Comparison of ENCODE assay signal across 1 cellular context in the genomic region with DNA sequence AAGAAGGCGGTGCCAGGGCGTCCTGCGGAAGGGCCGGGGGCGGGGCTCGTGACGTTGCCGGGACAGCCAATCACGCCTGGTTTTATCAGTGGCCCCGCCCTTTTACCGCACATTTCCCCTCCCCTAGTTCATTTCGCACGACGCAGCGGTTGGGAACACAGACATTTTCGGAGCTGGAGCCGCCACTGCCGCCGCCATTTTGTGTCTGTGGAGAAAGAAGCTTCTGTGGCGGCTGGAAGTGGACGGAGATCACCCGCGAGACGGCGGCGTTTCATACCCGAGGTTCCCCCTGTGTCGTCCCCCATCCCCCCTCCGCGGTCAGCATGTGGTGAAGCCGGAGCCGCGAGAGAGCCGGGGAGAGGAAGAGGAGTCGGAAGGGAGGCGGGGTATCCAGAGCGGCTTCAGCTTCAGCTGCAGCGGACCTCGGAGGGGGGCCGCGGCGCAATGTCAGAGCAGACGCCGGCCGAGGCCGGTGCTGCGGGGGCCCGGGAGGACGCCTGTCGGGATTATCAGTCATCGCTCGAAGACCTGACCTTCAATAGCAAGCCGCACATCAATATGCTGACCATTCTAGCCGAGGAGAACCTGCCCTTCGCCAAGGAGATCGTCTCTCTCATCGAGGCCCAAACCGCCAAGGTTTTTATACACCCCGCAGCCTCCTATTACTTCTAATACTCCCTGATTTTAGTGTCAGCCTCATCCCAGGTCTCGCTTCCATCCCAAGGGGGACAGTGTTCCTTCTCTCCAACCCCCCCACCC.
A peak's percentile ranks its signal among the peaks of the same experiment; 100 is the strongest.
TF ChIP-seq lines count a peak whose summit lies in the region.

A gene with protein sequence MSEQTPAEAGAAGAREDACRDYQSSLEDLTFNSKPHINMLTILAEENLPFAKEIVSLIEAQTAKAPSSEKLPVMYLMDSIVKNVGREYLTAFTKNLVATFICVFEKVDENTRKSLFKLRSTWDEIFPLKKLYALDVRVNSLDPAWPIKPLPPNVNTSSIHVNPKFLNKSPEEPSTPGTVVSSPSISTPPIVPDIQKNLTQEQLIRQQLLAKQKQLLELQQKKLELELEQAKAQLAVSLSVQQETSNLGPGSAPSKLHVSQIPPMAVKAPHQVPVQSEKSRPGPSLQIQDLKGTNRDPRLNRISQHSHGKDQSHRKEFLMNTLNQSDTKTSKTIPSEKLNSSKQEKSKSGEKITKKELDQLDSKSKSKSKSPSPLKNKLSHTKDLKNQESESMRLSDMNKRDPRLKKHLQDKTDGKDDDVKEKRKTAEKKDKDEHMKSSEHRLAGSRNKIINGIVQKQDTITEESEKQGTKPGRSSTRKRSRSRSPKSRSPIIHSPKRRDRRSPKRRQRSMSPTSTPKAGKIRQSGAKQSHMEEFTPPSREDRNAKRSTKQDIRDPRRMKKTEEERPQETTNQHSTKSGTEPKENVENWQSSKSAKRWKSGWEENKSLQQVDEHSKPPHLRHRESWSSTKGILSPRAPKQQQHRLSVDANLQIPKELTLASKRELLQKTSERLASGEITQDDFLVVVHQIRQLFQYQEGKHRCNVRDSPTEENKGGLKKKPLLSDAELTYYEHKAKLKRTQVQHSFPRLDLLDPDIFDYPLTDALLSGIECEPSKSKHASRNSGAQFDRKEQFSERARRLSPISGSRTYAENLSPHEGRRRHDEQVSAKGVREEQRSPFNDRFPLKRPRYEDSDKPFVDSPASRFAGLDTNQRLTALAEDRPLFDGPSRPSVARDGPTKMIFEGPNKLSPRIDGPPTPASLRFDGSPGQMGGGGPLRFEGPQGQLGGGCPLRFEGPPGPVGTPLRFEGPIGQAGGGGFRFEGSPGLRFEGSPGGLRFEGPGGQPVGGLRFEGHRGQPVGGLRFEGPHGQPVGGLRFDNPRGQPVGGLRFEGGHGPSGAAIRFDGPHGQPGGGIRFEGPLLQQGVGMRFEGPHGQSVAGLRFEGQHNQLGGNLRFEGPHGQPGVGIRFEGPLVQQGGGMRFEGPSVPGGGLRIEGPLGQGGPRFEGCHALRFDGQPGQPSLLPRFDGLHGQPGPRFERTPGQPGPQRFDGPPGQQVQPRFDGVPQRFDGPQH (N-terminal part only) (plus strand): TSS at position 136 of the 759 bp plus-strand sequence. CDS start 309 bp downstream, at position 445.

TF ChIP-seq in HepG2, 621 proteins besides CTCF, POLR2A, EP300 and RAD21 (continued from another document and continues in another):
- TF ChIP-seq, protein P1, sequence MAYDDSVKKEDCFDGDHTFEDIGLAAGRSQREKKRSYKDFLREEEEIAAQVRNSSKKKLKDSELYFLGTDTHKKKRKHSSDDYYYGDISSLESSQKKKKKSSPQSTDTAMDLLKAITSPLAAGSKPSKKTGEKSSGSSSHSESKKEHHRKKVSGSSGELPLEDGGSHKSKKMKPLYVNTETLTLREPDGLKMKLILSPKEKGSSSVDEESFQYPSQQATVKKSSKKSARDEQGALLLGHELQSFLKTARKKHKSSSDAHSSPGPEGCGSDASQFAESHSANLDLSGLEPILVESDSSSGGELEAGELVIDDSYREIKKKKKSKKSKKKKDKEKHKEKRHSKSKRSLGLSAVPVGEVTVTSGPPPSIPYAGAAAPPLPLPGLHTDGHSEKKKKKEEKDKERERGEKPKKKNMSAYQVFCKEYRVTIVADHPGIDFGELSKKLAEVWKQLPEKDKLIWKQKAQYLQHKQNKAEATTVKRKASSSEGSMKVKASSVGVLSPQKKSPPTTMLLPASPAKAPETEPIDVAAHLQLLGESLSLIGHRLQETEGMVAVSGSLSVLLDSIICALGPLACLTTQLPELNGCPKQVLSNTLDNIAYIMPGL (CRISPR knock-in tag; IDR thresholded peaks at IDR 0.05; ENCODE audit: borderline replicate concordance in 1 of 2, low read depth in 1 of 2), result peak in 1 of 2 experiments; percentile 48; a peak in 2 of 4 replicates
- TF ChIP-seq ZNF143 (CRISPR knock-in tag; IDR thresholded peaks at IDR 0.05) (peak; percentile 36; the same call in 1 of the 2 replicates), TOPORS (CRISPR knock-in tag; IDR thresholded peaks at IDR 0.05) (peak; percentile 14; the same call in 1 of the 2 replicates), SIX4 (CRISPR knock-in tag; IDR thresholded peaks at IDR 0.05) (peak; percentile 23; the same call in 1 of the 2 replicates), DR1 (CRISPR knock-in tag; IDR thresholded peaks at IDR 0.05) (peak; percentile 82; the same call in 1 of the 2 replicates), ZNF605 (CRISPR knock-in tag; IDR thresholded peaks at IDR 0.05) (peak; percentile 35), ARID2 (CRISPR knock-in tag; IDR thresholded peaks at IDR 0.05; ENCODE audit: borderline replicate concordance) (0 out of 2 replicates have a peak, but pooled peaks have one; percentile 27), TARDBP (CRISPR knock-in tag; IDR thresholded peaks at IDR 0.05) (peak; percentile 21; the same call in 1 of the 2 replicates), KLF16 (CRISPR knock-in tag; IDR thresholded peaks at IDR 0.05) (peak in 1 of 2 experiments; percentile 82; a peak in 2 of 4 replicates), NONO (IDR thresholded peaks at IDR 0.05) (no peak), NONO (CRISPR knock-in tag; conservative IDR thresholded peaks at IDR 0.05) (0 out of 2 replicates have a peak, but pooled peaks have one; percentile 41), FLYWCH1 (CRISPR knock-in tag; IDR thresholded peaks at IDR 0.05) (peak; percentile 56; the same call in 1 of the 2 replicates), ZNF891 (CRISPR knock-in tag; IDR thresholded peaks at IDR 0.05) (peak; percentile 27; the same call in 1 of the 2 replicates), YY1 (IDR thresholded peaks at IDR 0.05; ENCODE audit: insufficient read depth, insufficient replicate concordance, low read depth, low read length) (peak; percentile 96), THAP11 (CRISPR knock-in tag; IDR thresholded peaks at IDR 0.05) (peak; percentile 54), POLR2AphosphoS2 (IDR thresholded peaks at IDR 0.05; ENCODE audit: low read depth, low read length) (peak; percentile 96), KLF11 (CRISPR knock-in tag; IDR thresholded peaks at IDR 0.05) (peak; percentile 91), U2AF1 (optimal IDR thresholded peaks at IDR 0.05; ENCODE audit: low read depth, low read length) (peak; percentile 25), ZNF354B (CRISPR knock-in tag; IDR thresholded peaks at IDR 0.05) (0 out of 2 replicates have a peak, but pooled peaks have one; percentile 39), CCDC6 (CRISPR knock-in tag; IDR thresholded peaks at IDR 0.05) (peak; percentile 61; the same call in 1 of the 2 replicates), ZFY (CRISPR knock-in tag; IDR thresholded peaks at IDR 0.05) (peak; percentile 65), YEATS2 (CRISPR knock-in tag; IDR thresholded peaks at IDR 0.05; ENCODE audit: borderline replicate concordance) (peak; percentile 24; the same call in 1 of the 2 replicates), MYNN (CRISPR knock-in tag; IDR thresholded peaks at IDR 0.05; ENCODE audit: low read depth) (no peak), MTF1 (CRISPR knock-in tag; IDR thresholded peaks at IDR 0.05) (no peak), ZNF558 (CRISPR knock-in tag; IDR thresholded peaks at IDR 0.05; ENCODE audit: borderline replicate concordance) (0 out of 2 replicates have a peak, but pooled peaks have one; percentile 49), NCOA2 (CRISPR knock-in tag; IDR thresholded peaks at IDR 0.05) (peak; percentile 45), ZNF34 (CRISPR knock-in tag; IDR thresholded peaks at IDR 0.05; ENCODE audit: borderline replicate concordance) (no peak), ASH2L (IDR thresholded peaks at IDR 0.05; ENCODE audit: insufficient read length, low read depth, low read length) (peak; percentile 61)
- TF ChIP-seq, protein P2, sequence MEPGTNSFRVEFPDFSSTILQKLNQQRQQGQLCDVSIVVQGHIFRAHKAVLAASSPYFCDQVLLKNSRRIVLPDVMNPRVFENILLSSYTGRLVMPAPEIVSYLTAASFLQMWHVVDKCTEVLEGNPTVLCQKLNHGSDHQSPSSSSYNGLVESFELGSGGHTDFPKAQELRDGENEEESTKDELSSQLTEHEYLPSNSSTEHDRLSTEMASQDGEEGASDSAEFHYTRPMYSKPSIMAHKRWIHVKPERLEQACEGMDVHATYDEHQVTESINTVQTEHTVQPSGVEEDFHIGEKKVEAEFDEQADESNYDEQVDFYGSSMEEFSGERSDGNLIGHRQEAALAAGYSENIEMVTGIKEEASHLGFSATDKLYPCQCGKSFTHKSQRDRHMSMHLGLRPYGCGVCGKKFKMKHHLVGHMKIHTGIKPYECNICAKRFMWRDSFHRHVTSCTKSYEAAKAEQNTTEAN (CRISPR knock-in tag; conservative IDR thresholded peaks at IDR 0.05), result peak; percentile 68
- TF ChIP-seq, protein P3, sequence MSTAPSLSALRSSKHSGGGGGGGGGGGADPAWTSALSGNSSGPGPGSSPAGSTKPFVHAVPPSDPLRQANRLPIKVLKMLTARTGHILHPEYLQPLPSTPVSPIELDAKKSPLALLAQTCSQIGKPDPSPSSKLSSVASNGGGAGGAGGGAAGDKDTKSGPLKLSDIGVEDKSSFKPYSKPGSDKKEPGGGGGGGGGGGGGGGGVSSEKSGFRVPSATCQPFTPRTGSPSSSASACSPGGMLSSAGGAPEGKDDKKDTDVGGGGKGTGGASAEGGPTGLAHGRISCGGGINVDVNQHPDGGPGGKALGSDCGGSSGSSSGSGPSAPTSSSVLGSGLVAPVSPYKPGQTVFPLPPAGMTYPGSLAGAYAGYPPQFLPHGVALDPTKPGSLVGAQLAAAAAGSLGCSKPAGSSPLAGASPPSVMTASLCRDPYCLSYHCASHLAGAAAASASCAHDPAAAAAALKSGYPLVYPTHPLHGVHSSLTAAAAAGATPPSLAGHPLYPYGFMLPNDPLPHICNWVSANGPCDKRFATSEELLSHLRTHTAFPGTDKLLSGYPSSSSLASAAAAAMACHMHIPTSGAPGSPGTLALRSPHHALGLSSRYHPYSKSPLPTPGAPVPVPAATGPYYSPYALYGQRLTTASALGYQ (CRISPR knock-in tag; IDR thresholded peaks at IDR 0.05), result 0 out of 2 replicates have a peak, but pooled peaks have one; percentile 47
- TF ChIP-seq, protein P4, sequence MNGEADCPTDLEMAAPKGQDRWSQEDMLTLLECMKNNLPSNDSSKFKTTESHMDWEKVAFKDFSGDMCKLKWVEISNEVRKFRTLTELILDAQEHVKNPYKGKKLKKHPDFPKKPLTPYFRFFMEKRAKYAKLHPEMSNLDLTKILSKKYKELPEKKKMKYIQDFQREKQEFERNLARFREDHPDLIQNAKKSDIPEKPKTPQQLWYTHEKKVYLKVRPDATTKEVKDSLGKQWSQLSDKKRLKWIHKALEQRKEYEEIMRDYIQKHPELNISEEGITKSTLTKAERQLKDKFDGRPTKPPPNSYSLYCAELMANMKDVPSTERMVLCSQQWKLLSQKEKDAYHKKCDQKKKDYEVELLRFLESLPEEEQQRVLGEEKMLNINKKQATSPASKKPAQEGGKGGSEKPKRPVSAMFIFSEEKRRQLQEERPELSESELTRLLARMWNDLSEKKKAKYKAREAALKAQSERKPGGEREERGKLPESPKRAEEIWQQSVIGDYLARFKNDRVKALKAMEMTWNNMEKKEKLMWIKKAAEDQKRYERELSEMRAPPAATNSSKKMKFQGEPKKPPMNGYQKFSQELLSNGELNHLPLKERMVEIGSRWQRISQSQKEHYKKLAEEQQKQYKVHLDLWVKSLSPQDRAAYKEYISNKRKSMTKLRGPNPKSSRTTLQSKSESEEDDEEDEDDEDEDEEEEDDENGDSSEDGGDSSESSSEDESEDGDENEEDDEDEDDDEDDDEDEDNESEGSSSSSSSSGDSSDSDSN (CRISPR knock-in tag; IDR thresholded peaks at IDR 0.05), result peak; percentile 66
- TF ChIP-seq, protein P5, sequence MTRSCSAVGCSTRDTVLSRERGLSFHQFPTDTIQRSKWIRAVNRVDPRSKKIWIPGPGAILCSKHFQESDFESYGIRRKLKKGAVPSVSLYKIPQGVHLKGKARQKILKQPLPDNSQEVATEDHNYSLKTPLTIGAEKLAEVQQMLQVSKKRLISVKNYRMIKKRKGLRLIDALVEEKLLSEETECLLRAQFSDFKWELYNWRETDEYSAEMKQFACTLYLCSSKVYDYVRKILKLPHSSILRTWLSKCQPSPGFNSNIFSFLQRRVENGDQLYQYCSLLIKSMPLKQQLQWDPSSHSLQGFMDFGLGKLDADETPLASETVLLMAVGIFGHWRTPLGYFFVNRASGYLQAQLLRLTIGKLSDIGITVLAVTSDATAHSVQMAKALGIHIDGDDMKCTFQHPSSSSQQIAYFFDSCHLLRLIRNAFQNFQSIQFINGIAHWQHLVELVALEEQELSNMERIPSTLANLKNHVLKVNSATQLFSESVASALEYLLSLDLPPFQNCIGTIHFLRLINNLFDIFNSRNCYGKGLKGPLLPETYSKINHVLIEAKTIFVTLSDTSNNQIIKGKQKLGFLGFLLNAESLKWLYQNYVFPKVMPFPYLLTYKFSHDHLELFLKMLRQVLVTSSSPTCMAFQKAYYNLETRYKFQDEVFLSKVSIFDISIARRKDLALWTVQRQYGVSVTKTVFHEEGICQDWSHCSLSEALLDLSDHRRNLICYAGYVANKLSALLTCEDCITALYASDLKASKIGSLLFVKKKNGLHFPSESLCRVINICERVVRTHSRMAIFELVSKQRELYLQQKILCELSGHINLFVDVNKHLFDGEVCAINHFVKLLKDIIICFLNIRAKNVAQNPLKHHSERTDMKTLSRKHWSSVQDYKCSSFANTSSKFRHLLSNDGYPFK (CRISPR knock-in tag; IDR thresholded peaks at IDR 0.05; ENCODE audit: borderline replicate concordance), result peak; percentile 78; the same call in 1 of the 2 replicates
- TF ChIP-seq, protein P6, sequence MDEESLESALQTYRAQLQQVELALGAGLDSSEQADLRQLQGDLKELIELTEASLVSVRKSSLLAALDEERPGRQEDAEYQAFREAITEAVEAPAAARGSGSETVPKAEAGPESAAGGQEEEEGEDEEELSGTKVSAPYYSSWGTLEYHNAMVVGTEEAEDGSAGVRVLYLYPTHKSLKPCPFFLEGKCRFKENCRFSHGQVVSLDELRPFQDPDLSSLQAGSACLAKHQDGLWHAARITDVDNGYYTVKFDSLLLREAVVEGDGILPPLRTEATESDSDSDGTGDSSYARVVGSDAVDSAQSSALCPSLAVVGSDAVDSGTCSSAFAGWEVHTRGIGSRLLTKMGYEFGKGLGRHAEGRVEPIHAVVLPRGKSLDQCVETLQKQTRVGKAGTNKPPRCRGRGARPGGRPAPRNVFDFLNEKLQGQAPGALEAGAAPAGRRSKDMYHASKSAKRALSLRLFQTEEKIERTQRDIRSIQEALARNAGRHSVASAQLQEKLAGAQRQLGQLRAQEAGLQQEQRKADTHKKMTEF (CRISPR knock-in tag; IDR thresholded peaks at IDR 0.05), result peak; percentile 79
- TF ChIP-seq, protein P7, sequence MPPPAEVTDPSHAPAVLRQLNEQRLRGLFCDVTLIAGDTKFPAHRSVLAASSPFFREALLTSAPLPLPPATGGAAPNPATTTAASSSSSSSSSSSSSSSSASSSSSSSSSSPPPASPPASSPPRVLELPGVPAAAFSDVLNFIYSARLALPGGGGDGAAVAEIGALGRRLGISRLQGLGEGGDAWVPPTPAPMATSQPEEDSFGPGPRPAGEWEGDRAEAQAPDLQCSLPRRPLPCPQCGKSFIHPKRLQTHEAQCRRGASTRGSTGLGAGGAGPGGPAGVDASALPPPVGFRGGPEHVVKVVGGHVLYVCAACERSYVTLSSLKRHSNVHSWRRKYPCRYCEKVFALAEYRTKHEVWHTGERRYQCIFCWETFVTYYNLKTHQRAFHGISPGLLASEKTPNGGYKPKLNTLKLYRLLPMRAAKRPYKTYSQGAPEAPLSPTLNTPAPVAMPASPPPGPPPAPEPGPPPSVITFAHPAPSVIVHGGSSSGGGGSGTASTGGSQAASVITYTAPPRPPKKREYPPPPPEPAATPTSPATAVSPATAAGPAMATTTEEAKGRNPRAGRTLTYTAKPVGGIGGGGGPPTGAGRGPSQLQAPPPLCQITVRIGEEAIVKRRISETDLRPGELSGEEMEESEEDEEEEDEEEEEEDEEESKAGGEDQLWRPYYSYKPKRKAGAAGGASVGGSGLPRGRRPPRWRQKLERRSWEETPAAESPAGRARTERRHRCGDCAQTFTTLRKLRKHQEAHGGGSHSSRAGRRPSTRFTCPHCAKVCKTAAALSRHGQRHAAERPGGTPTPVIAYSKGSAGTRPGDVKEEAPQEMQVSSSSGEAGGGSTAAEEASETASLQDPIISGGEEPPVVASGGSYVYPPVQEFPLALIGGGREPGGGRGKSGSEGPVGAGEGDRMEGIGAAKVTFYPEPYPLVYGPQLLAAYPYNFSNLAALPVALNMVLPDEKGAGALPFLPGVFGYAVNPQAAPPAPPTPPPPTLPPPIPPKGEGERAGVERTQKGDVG (CRISPR knock-in tag; IDR thresholded peaks at IDR 0.05; ENCODE audit: borderline replicate concordance), result 0 out of 2 replicates have a peak, but pooled peaks have one; percentile 27
